In the genomic region with DNA sequence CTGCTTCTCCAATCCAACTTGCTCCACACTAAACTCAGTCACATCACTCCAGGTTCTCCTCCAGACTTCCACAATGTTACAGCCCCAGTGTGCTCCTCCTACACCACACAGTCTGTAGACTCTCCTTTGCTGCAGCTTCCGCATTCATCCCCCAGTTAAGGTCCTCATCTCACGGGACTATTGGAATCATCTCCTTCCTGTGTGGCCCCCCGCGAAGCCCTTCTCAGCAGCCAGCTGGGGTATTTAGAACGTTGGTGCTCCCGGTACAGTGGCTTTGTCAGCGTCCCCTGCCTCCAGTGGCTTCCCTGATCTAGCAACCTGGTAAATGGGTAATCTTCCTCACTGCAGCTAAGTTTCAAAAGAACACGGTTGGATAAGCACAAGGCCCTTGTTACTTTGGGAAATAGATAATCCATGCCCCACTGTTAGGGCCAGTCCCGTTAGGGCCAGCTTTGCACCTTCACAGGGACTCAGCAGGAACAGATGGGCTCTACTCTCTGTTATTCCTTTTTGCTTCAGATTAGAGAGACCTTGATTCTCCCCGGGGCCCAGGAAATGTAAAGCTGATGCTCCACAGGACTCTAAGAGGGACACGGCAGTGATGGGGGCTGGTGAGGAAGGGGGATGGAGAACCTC, we compare ENCODE assay signal across 13 cellular contexts. TPM values are rescaled to one million over a fixed set of nuclear protein-coding genes. Genes with fewer than 3 reads are reported as not detected.
DNase-seq lines count a peak whose midpoint lies in the region; ATAC-seq, FAIRE-seq and TF ChIP-seq lines count a peak whose summit lies in the region.
"Had no signal": no experiment of that assay in that cellular context is flagged by ENCODE, and none has a peak within 500 bp of the region (broad histone marks: within the 10 kb centered on the region; RNA-seq: fewer than 3 reads in every experiment).

No MANE protein-coding gene starts in this region.

- no peak overlapping the region for H2AFZ ChIP-seq in H1 (ENCODE audit: low read length)

- POLR2A ChIA-PET in H1 (lab: Charles Lee; ENCODE audit: partially characterized antibody), result interaction anchor here (0.8 to 2.0 kb wide), 9 partner anchors 11 to 98 kb away, joined by 3 to 7 read pairs (median 4); no protein-coding TSS in a partner anchor

- H3K56ac ChIP-seq in H1 (replicated peaks; ENCODE audit: insufficient read length, low read depth, low read length), result no peak overlapping the region

- H3K27ac ChIP-seq in heart left ventricle, result peak overlapping the region in 4 of 12 donors; percentile 22 to 44 (median 30)
- no peak overlapping the region for H3K27ac ChIP-seq in H1 (ENCODE audit: low read depth, low read length)
- no peak overlapping the region for H3K27ac ChIP-seq in muscle layer of colon (ENCODE audit: low read depth, low read length)
- H3K27ac ChIP-seq in upper lobe of right lung, result no peak overlapping the region

- no peaks in the 10 kb centered on the region for H3K79me2 ChIP-seq in H1 (ENCODE audit: control insufficient read depth in 1 of 2, insufficient read depth in 2 of 2, low read length in 2 of 2)

- H3K9me3 ChIP-seq in heart left ventricle (no peaks in the 10 kb centered on the region), H1 (ENCODE audit: insufficient read depth in 2 of 2, low read depth in 1 of 2, low read length in 1 of 2) (no peaks in the 10 kb centered on the region), muscle layer of colon (ENCODE audit: low read length) (no peaks in the 10 kb centered on the region), upper lobe of right lung (no peaks in the 10 kb centered on the region)

- H3K4me3 ChIP-seq in heart left ventricle (peak overlapping the region in 10 of 12 donors; percentile 34 to 56 (median 46)), H1 (ENCODE audit: extremely low read depth in 1 of 4, insufficient read depth in 2 of 4, low read depth in 3 of 4, low read length in 4 of 4) (peak overlapping the region; percentile 27 to 70 (median 48); a peak in 7 of 8 replicates), muscle layer of colon (ENCODE audit: low read depth in 1 of 2, low read length in 2 of 2) (peak overlapping the region; percentile 49 to 59), upper lobe of right lung (peak overlapping the region; percentile 40)
- H3K4me3 ChIP-seq: GM12878 had no signal

- no peak overlapping the region for H2BK120ac ChIP-seq in H1 (replicated peaks; ENCODE audit: low read depth, low read length)

- intact Hi-C loops in heart left ventricle (cut with DNase I) (no loop called here), cardiac septum (cut with DNase I) (no loop called here), upper lobe of right lung (cut with DNase I) (no loop called here)

- H4K91ac ChIP-seq in H1 (replicated peaks; ENCODE audit: insufficient read length, low read length), result no peak overlapping the region

- no peak for FAIRE-seq in H1 (lab: Jason Lieb, UNC)
- FAIRE-seq: GM12878 had no signal

- TF ChIP-seq EP300 in H1 (IDR thresholded peaks at IDR 0.05; ENCODE audit: borderline replicate concordance in 1 of 2, low read depth in 2 of 2, low read length in 2 of 2), result no peak

- H3K9ac ChIP-seq in H1 (replicated peaks in 1 of 4; ENCODE audit: extremely low read depth in 1 of 4, low read depth in 3 of 4, low read length in 3 of 4), result peak overlapping the region in 2 of 4 experiments; percentile 26 to 35; a peak in 3 of 7 replicates
- no peak overlapping the region for H3K9ac ChIP-seq in muscle layer of colon (ENCODE audit: low read length)

- no peak overlapping the region for H4K5ac ChIP-seq in H1 (ENCODE audit: insufficient read length, low read depth, low read length)

- peaks cover 0 to 29% (median 9%) of the 10 kb centered on the region in 9 donors for H3K27me3 ChIP-seq in heart left ventricle
- H3K27me3 ChIP-seq in H1 (replicated peaks in 1 of 4; ENCODE audit: control insufficient read depth in 3 of 4, extremely low read depth in 1 of 4, insufficient read depth in 3 of 4, low read length in 3 of 4), result peaks cover 0 to 37% (median 28%) of the 10 kb centered on the region in 4 experiments; a peak in 6 of 7 replicates
- H3K27me3 ChIP-seq in muscle layer of colon (ENCODE audit: control insufficient read depth in 1 of 2, insufficient read depth in 2 of 2, low read length in 2 of 2), result peaks cover 4 to 23% of the 10 kb centered on the region in 2 donors
- peaks cover 22% of the 10 kb centered on the region for H3K27me3 ChIP-seq in upper lobe of right lung

- TF ChIP-seq POLR2A in heart left ventricle (IDR thresholded peaks at IDR 0.05), result no peak
- TF ChIP-seq POLR2A in H1 (IDR thresholded peaks at IDR 0.05; ENCODE audit: control extremely low read depth in 1 of 2, low read depth in 2 of 2, low read length in 2 of 2), result no peak

- H2BK12ac ChIP-seq in H1 (ENCODE audit: low read depth, low read length), result no peak overlapping the region

- no peak for TF ChIP-seq RAD21 in H1 (IDR thresholded peaks at IDR 0.05 in 1 of 2, conservative IDR thresholded peaks at IDR 0.05 in 1 of 2; ENCODE audit: low read depth in 2 of 2, low read length in 2 of 2)

- WGBS in heart left ventricle, 4 donors, result 64 to 68% (median 66%) methylated on average over 10 to 11 of the region's 11 CpGs
- 52% methylated on average over 11 of the region's 11 CpGs; no CpG with 5 or more reads in 1 of the 2 experiments for WGBS in H1 (ENCODE audit: extremely low coverage in 1 of 2, insufficient coverage in 1 of 2, insufficient read length in 1 of 2, insufficient replicate concordance in 2 of 2, low coverage in 1 of 2, low lambda C conversion rate in 2 of 2, missing lambda C conversion rate in 1 of 2), 2 experiments

- H2AK5ac ChIP-seq in H1 (ENCODE audit: low read depth, low read length), result no peak overlapping the region

- peaks cover 4% of the 10 kb centered on the region; the same call in 1 of the 2 replicates for H3K23me2 ChIP-seq in H1 (ENCODE audit: low read depth, low read length)

- H4K8ac ChIP-seq in H1 (ENCODE audit: extremely low read depth, insufficient read depth, low read length), result no peak overlapping the region

- H3K79me1 ChIP-seq in H1 (ENCODE audit: low read depth, low read length), result no peaks in the 10 kb centered on the region

- ATAC-seq in heart left ventricle (no peak), upper lobe of right lung (no peak), GM21619 (IDR thresholded peaks at IDR 0.05; ENCODE audit: unreplicated experiment) (no peak), HG02870 (IDR thresholded peaks at IDR 0.05; ENCODE audit: unreplicated experiment) (no peak)
- ATAC-seq: GM12878 had no signal

- CTCF ChIA-PET in H1 (lab: Charles Lee; ENCODE audit: partially characterized antibody), result interaction anchor here (1.0 to 3.5 kb wide), 10 partner anchors 13 to 82 kb away, joined by 3 to 16 read pairs (median 4); no protein-coding TSS in a partner anchor

- H3K4me1 ChIP-seq in heart left ventricle (peaks cover 0 to 20% (median 2%) of the 10 kb centered on the region in 12 donors), H1 (replicated peaks in 1 of 4; ENCODE audit: control insufficient read depth in 3 of 4, insufficient read depth in 4 of 4, low read length in 3 of 4) (peaks cover 4 to 12% (median 6%) of the 10 kb centered on the region in 4 experiments), muscle layer of colon (ENCODE audit: insufficient read depth, low read length) (no peaks in the 10 kb centered on the region), upper lobe of right lung (peaks cover 3% of the 10 kb centered on the region)

- no peak overlapping the region for H3K14ac ChIP-seq in H1 (ENCODE audit: insufficient read length)

- H3K23ac ChIP-seq in H1 (ENCODE audit: insufficient read length), result no peak overlapping the region

- H2BK5ac ChIP-seq in H1 (ENCODE audit: low read depth, low read length), result no peak overlapping the region

- no peak for TF ChIP-seq CTCF in heart left ventricle (IDR thresholded peaks at IDR 0.05)
- no peak for TF ChIP-seq CTCF in H1 (IDR thresholded peaks at IDR 0.05; ENCODE audit: control extremely low read depth in 1 of 3, insufficient read depth in 1 of 3, low read depth in 1 of 3, low read length in 3 of 3)
- no peak for TF ChIP-seq CTCF in upper lobe of right lung (IDR thresholded peaks at IDR 0.05)

- no peak overlapping the region for H3K18ac ChIP-seq in H1 (ENCODE audit: extremely low read depth, low read length)

- no peak overlapping the region for H2BK15ac ChIP-seq in H1 (ENCODE audit: low read length)

- DNase-seq in heart left ventricle (peak in 1 of 5 donors; percentile 14), cardiac septum (ENCODE audit: low spot score) (no peak), H1 (ENCODE audit: low read depth in 1 of 2, low spot score in 2 of 2) (no peak), upper lobe of right lung (no peak), NCI-H146 treated with DMSO at 0.1 percent for 48 hours (lab: John Stamatoyannopoulos, UW; ENCODE audit: unreplicated experiment) (no peak)
- DNase-seq: activated T-cell treated with anti-CD3 and anti-CD28 coated beads, Interleukin-2, amount 50 U/mL, for 24 hours; AML-193; naive B cell; NCI-H2081 had no signal

- H3K4me2 ChIP-seq in H1 (ENCODE audit: insufficient read depth in 1 of 2, low read depth in 2 of 2, low read length in 2 of 2), result peak overlapping the region; percentile 55 to 69

- no peak overlapping the region for H2BK20ac ChIP-seq in H1 (ENCODE audit: low read length)

- no peaks in the 10 kb centered on the region for H4K20me1 ChIP-seq in H1 (replicated peaks in 1 of 2; ENCODE audit: control insufficient read depth in 1 of 2, insufficient read depth in 2 of 2, low read length in 2 of 2)

- no peaks in the 10 kb centered on the region for H3K36me3 ChIP-seq in heart left ventricle
- H3K36me3 ChIP-seq in H1 (ENCODE audit: control insufficient read depth in 2 of 4, insufficient read depth in 4 of 4, low read length in 3 of 4), result no peaks in the 10 kb centered on the region
- no peaks in the 10 kb centered on the region for H3K36me3 ChIP-seq in muscle layer of colon (ENCODE audit: insufficient read depth, low read length)
- H3K36me3 ChIP-seq in upper lobe of right lung, result no peaks in the 10 kb centered on the region

- no peak overlapping the region for H3K4ac ChIP-seq in H1 (replicated peaks; ENCODE audit: insufficient read length, low read depth, low read length)

TF ChIP-seq in H1, 55 proteins besides CTCF, POLR2A, EP300 and RAD21 (continues in another document):
- TF ChIP-seq NRF1 (IDR thresholded peaks at IDR 0.05; ENCODE audit: low read depth, low read length) (no peak), SP4 (IDR thresholded peaks at IDR 0.05; ENCODE audit: low read length) (no peak), CEBPB (IDR thresholded peaks at IDR 0.05; ENCODE audit: low read depth, low read length) (no peak)

RNA-seq across cellular contexts. Expression of a gene that starts 0.8 kb away (rescaled TPM):
- 1 to 10 TPM in 8 of 9 donors, under 1 TPM in 1; 0.79 to 4.2 (median 2.0) TPM for total RNA-seq in heart left ventricle
- polyA plus RNA-seq in heart left ventricle, result under 1 TPM; 0.49 to 0.61 TPM
- 1.9 TPM for total RNA-seq in cardiac septum
- 3.9 and 4.0 TPM in 2 replicates for total RNA-seq in H1 (2021; fragmentation: NEBNext Ultra II Directional; extraction: Animal tissue kit (Norgen Biotek cat#: 25700))
- polyA plus RNA-seq in H1 (2011; rRNA removed), result 7.3 and 8.2 TPM in 2 replicates
- 4.9 TPM for polyA plus RNA-seq in H1 (2011; cell fraction: cytosol; rRNA removed)
- 10.5 TPM for polyA plus RNA-seq in H1 (2011; cell fraction: nucleus; rRNA removed)
- polyA plus RNA-seq in H1 (2012, experiment 1 of 2), result 3.3 to 7.0 TPM (median 5.5 TPM) in 4 replicates
- 3.4 TPM for polyA plus RNA-seq in H1 (2012, experiment 2 of 2)
- 2.2 TPM for polyA plus RNA-seq in H1 (2013, experiment 1 of 2)
- 2.6 TPM for polyA plus RNA-seq in H1 (2013, experiment 2 of 2)
- 5.0 and 7.4 TPM in 2 replicates for polyA minus RNA-seq in H1 (2011; rRNA and poly(A)+ RNA removed)
- polyA minus RNA-seq in H1 (2011; cell fraction: cytosol; rRNA and poly(A)+ RNA removed), result 3.3 TPM
- polyA minus RNA-seq in H1 (2011; cell fraction: nucleus; rRNA and poly(A)+ RNA removed), result 9.6 TPM
- total RNA-seq in upper lobe of right lung, result 7.8 TPM
